ENCODE assay signal across 30 cellular contexts in the genomic region with DNA sequence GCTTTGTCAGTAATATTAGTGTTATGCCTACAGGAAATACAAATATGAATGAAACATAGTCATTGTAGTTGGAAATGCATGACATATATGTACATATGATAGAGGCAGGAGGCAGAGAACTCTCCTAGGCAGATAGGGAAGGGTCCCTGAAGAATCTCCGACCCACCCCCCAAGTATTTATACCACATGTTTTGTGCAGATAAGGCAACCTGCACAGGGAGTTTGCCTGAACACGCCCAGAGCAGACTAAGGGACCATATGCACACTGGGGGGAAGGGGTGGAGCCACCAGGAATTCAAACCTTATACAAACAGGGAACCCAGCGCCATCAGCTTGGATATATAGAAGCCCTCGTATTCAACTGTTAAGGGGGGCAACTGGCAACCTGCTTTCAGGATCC.
"Had no signal": no experiment of that assay in that cellular context is flagged by ENCODE, and none has a peak within 500 bp of the region (broad histone marks: within the 10 kb centered on the region; RNA-seq: fewer than 3 reads in every experiment).

No MANE protein-coding gene starts in this region.

- H3K27ac ChIP-seq: brain microvascular endothelial cell, esophagus squamous epithelium, gastroesophageal sphincter had no signal

- H3K27me3 ChIP-seq: brain microvascular endothelial cell, esophagus squamous epithelium, gastroesophageal sphincter had no signal

- H3K36me3 ChIP-seq: brain microvascular endothelial cell, esophagus squamous epithelium, gastroesophageal sphincter had no signal

- DNase-seq: activated CD4-positive, alpha-beta memory T cell treated with anti-CD3 and anti-CD28 coated beads, Interleukin-2, amount 10 ng/mL, durations not matched to agents 7 days and 5 days; activated CD4-positive, alpha-beta T cell treated with anti-CD3 and anti-CD28 coated beads for 1 hour; activated CD4-positive, alpha-beta T cell treated with anti-CD3 and anti-CD28 coated beads for 4 hours; activated CD4-positive, alpha-beta T cell treated with anti-CD3 and anti-CD28 coated beads, Interleukin-2, amount 10 ng/mL, durations not matched to agents 7 days and 5 days; activated CD4-positive, alpha-beta T cell treated with anti-CD3 and anti-CD28 coated beads, Interleukin-2, amount 50 U/mL, for 4 hours; activated CD4-positive, CD25-positive, alpha-beta regulatory T cell; activated CD8-positive, alpha-beta memory T cell treated with anti-CD3 and anti-CD28 coated beads, Interleukin-2, amount 50 U/mL, for 48 hours; activated gamma-delta T cell; activated naive CD4-positive, alpha-beta T cell; activated naive CD4-positive, alpha-beta T cell treated with anti-CD3 and anti-CD28 coated beads, Interleukin-2, amount 10 ng/mL, durations not matched to agents 7 days and 5 days; activated T-cell treated with anti-CD3 and anti-CD28 coated beads for 4 hours; activated T-cell treated with anti-CD3 and anti-CD28 coated beads, Interleukin-2, amount 50 U/mL, for 24 hours; activated T-cell treated with anti-CD3 and anti-CD28 coated beads, Interleukin-2, amount 50 U/mL, for 72 hours; amniotic stem cell; anterior cingulate cortex; brain microvascular endothelial cell; cortex of kidney; dermis blood vessel endothelial cell; effector CD4-positive, alpha-beta T cell; effector memory CD8-positive, alpha-beta T cell; esophagus squamous epithelium; foreskin melanocyte; head of caudate nucleus; hippocampal formation; T-helper 17 cell; T1000 had no signal

- H3K9me3 ChIP-seq: esophagus squamous epithelium, gastroesophageal sphincter had no signal

- FAIRE-seq: astrocyte, bronchial epithelial cell had no signal

- ATAC-seq: activated naive CD4-positive, alpha-beta T cell treated with anti-CD3 and anti-CD28 coated beads, Interleukin-2, amount 50 U/mL, for 72 hours; activated T-cell treated with anti-CD3 and anti-CD28 coated beads, Interleukin-2, amount 50 U/mL, for 72 hours; effector memory CD8-positive, alpha-beta T cell; gastroesophageal sphincter; T-helper 17 cell had no signal

- H3K4me3 ChIP-seq: esophagus squamous epithelium, gastroesophageal sphincter had no signal
